Comparison of ENCODE assay signal across 24 cellular contexts in the genomic region with DNA sequence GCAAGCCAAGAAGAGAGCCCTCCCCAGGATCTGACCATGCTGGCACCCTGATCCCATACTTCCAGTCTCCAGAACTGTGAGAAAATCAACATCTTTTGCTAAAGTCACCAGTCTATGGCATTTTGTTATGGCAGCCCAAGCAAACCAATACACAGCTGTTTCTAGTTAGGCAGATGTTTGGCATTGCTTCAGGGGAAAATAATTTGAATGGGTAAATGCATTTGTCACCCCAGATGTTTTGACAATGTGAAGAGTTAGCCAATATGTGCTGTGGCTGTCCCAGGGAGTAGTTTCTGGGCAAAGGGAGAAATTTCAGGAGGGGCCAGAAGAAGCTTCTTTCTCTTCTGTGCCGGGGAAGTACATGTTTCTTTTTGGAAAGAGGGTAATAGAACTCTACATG.
DNase-seq lines count a peak whose midpoint lies in the region; ATAC-seq and TF ChIP-seq lines count a peak whose summit lies in the region.
"Had no signal": no experiment of that assay in that cellular context is flagged by ENCODE, and none has a peak within 500 bp of the region (broad histone marks: within the 10 kb centered on the region; RNA-seq: fewer than 3 reads in every experiment).

No MANE protein-coding gene starts in this region.

- TF ChIP-seq CTCF in fibroblast of mammary gland (conservative IDR thresholded peaks at IDR 0.05; ENCODE audit: control insufficient read depth, insufficient read depth, low read depth, low read length): no peak

- no peak for ATAC-seq in HG03196 (IDR thresholded peaks at IDR 0.05; ENCODE audit: unreplicated experiment)
- ATAC-seq: CD8-positive, alpha-beta T cell had no signal

- peak; percentile 40 for DNase-seq in EH (ENCODE audit: low read depth)
- peak; percentile 5 for DNase-seq in LHCN-M2 (ENCODE audit: low read depth)
- DNase-seq in fibroblast of mammary gland (ENCODE audit: low read depth): peak; percentile 79
- DNase-seq in NAMALWA (ENCODE audit: low spot score): no peak
- DNase-seq in CD1c-positive myeloid dendritic cell (ENCODE audit: extremely low spot score): no peak
- DNase-seq in NCI-H1436 (lab: John Stamatoyannopoulos, UW): no peak
- DNase-seq: AML-193; CD8-positive, alpha-beta T cell; DMS79 treated with DMSO at 0.1 percent for 48 hours; H7; HFFc6; Karpas-422; MV-4-11; NCI-H1694; NCI-H2081; NCI-H2227 treated with DMSO at 0.1 percent for 48 hours; NCI-H526 treated with DMSO at 0.1 percent for 48 hours; PC-9; Right ventricle myocardium superior; RPMI8226; T-helper 1 cell had no signal

- H3K4me3 ChIP-seq in fibroblast of mammary gland (ENCODE audit: control insufficient read depth, low read depth, low read length): no peak overlapping the region
- H3K4me3 ChIP-seq: BLaER1 treated with 17β-estradiol and CSF1 and Interleukin-3, amounts not matched to agents 10 nM and 100 nM; PC-9; SJSA1 had no signal

Comparison
In these comparisons a context has a peak if more than half of its experiments do, and no peak if none do; other contexts are left out.
1. DNase-seq: peak in EH (single experiment), LHCN-M2 (single experiment) and fibroblast of mammary gland (single experiment); none in NAMALWA (single experiment), CD1c-positive myeloid dendritic cell (single experiment) and NCI-H1436 (single experiment).